ENCODE assay signal across 8 cellular contexts in the genomic region with DNA sequence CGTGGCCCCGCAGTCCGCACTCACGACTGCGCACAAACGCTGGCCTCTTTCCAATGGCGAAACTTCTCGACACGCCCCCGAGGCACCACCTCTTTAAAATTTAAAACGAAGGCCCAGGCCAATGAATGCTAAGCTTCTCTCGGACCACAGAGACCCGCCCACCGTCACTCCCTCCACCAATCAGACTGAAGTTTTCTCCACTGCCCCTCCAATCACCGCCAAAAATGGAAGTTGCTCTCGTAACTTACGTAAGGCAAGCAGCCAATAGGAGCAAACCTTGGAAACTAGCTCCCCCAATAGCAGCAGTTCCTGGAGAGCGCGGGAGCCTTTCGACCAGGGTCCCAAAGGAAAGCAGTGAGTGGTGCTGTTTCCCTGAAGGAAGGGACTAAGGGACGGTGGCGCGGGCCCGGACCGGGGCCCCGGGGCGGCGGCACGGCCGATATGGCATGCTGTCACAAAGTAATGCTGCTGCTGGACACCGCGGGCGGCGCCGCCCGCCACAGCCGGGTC. TPM values are rescaled to one million over a fixed set of nuclear protein-coding genes. Genes with fewer than 3 reads are reported as not detected.
DNase-seq lines count a peak whose midpoint lies in the region; ATAC-seq and TF ChIP-seq lines count a peak whose summit lies in the region.

A gene with protein sequence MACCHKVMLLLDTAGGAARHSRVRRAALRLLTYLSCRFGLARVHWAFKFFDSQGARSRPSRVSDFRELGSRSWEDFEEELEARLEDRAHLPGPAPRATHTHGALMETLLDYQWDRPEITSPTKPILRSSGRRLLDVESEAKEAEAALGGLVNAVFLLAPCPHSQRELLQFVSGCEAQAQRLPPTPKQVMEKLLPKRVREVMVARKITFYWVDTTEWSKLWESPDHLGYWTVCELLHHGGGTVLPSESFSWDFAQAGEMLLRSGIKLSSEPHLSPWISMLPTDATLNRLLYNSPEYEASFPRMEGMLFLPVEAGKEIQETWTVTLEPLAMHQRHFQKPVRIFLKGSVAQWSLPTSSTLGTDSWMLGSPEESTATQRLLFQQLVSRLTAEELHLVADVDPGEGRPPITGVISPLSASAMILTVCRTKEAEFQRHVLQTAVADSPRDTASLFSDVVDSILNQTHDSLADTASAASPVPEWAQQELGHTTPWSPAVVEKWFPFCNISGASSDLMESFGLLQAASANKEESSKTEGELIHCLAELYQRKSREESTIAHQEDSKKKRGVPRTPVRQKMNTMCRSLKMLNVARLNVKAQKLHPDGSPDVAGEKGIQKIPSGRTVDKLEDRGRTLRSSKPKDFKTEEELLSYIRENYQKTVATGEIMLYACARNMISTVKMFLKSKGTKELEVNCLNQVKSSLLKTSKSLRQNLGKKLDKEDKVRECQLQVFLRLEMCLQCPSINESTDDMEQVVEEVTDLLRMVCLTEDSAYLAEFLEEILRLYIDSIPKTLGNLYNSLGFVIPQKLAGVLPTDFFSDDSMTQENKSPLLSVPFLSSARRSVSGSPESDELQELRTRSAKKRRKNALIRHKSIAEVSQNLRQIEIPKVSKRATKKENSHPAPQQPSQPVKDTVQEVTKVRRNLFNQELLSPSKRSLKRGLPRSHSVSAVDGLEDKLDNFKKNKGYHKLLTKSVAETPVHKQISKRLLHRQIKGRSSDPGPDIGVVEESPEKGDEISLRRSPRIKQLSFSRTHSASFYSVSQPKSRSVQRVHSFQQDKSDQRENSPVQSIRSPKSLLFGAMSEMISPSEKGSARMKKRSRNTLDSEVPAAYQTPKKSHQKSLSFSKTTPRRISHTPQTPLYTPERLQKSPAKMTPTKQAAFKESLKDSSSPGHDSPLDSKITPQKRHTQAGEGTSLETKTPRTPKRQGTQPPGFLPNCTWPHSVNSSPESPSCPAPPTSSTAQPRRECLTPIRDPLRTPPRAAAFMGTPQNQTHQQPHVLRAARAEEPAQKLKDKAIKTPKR (N-terminal part only) (plus strand): TSS at position 324 of the 510 bp plus-strand sequence. CDS start 118 bp downstream, at position 442.

- POLR2A ChIA-PET in activated CD8-positive, alpha-beta T cell treated with anti-CD3 and anti-CD28 coated beads, Interleukin-2, amount 10 ng/mL, durations not matched to agents 7 days and 5 days (lab: Charles Lee) = interaction anchor here (0.8 to 1.3 kb wide), 2 partner anchors 29 to 240 kb away, joined by 3 read pairs; no protein-coding TSS in a partner anchor

- peak; percentile 96 for ATAC-seq in activated CD8-positive, alpha-beta T cell treated with anti-CD3 and anti-CD28 coated beads, Interleukin-2, amount 10 ng/mL, durations not matched to agents 7 days and 5 days

- no peak for TF ChIP-seq CTCF in GM20000 (IDR thresholded peaks at IDR 0.05; ENCODE audit: extremely low read depth, missing control alignments)

- CTCF ChIA-PET in activated CD8-positive, alpha-beta T cell treated with anti-CD3 and anti-CD28 coated beads, Interleukin-2, amount 10 ng/mL, durations not matched to agents 7 days and 5 days (lab: Charles Lee) = interaction anchor here (0.7 to 1.0 kb wide), 2 partner anchors 73 to 98 kb away, joined by 3 read pairs; no protein-coding TSS in a partner anchor

- peak within 1 kb of the TSS; percentile 64 for H3K27ac Mint-ChIP-seq in activated CD8-positive, alpha-beta T cell treated with anti-CD3 and anti-CD28 coated beads, Interleukin-2, amount 10 ng/mL, durations not matched to agents 7 days and 5 days

- H3K4me3 Mint-ChIP-seq in activated CD8-positive, alpha-beta T cell treated with anti-CD3 and anti-CD28 coated beads, Interleukin-2, amount 10 ng/mL, durations not matched to agents 7 days and 5 days = peak within 1 kb of the TSS; percentile 84

- peak; percentile 94 for DNase-seq in COLO668 (lab: John Stamatoyannopoulos, UW; ENCODE audit: unreplicated experiment)
- DNase-seq in GM20000 (ENCODE audit: low spot score) = peak; percentile 95
- DNase-seq in HS-5 (ENCODE audit: low read depth) = peak; percentile 98
- DNase-seq in NK-92 (lab: John Stamatoyannopoulos, UW; ENCODE audit: unreplicated experiment) = peak; percentile 72
- peak; percentile 98 for DNase-seq in activated CD8-positive, alpha-beta T cell treated with anti-CD3 and anti-CD28 coated beads, Interleukin-2, amount 10 ng/mL, durations not matched to agents 7 days and 5 days
- peak; percentile 90 for DNase-seq in effector CD8-positive, alpha-beta T cell (lab: John Stamatoyannopoulos, UW)
- peak; percentile 99 for DNase-seq in medulla oblongata (ENCODE audit: extremely low spot score)
- peak; percentile 78 to 95 (median 88) for DNase-seq in stimulated activated CD4-positive, alpha-beta T cell treated with anti-CD3 and anti-CD28 coated beads, TNF-alpha, amount 100 ng/mL, for 48 hours (ENCODE audit: low read depth in 3 of 3)

- H3K36me3 Mint-ChIP-seq in activated CD8-positive, alpha-beta T cell treated with anti-CD3 and anti-CD28 coated beads, Interleukin-2, amount 10 ng/mL, durations not matched to agents 7 days and 5 days (ENCODE audit: low read depth) = peaks cover 37% of the 10 kb centered on the region

- no peaks in the 10 kb centered on the region for H3K9me3 Mint-ChIP-seq in activated CD8-positive, alpha-beta T cell treated with anti-CD3 and anti-CD28 coated beads, Interleukin-2, amount 10 ng/mL, durations not matched to agents 7 days and 5 days (ENCODE audit: insufficient read depth)

- peaks cover 10% of the 10 kb centered on the region for H3K27me3 Mint-ChIP-seq in activated CD8-positive, alpha-beta T cell treated with anti-CD3 and anti-CD28 coated beads, Interleukin-2, amount 10 ng/mL, durations not matched to agents 7 days and 5 days (ENCODE audit: low read depth)

- peaks cover 36% of the 10 kb centered on the region for H3K4me1 Mint-ChIP-seq in activated CD8-positive, alpha-beta T cell treated with anti-CD3 and anti-CD28 coated beads, Interleukin-2, amount 10 ng/mL, durations not matched to agents 7 days and 5 days (ENCODE audit: low read depth)

RNA-seq across cellular contexts. Expression of the gene that starts here (rescaled TPM):
- total RNA-seq in activated CD8-positive, alpha-beta T cell treated with anti-CD3 and anti-CD28 coated beads, Interleukin-2, amount 10 ng/mL, durations not matched to agents 7 days and 5 days = 10 to 100 TPM; 36.5 to 36.9 TPM

Comparison
In these comparisons a context has a peak if more than half of its experiments do, and no peak if none do; other contexts are left out.
1. Peak in every context shown above with its lines: DNase-seq and ATAC-seq.